Comparison of ENCODE assay signal across 10 cellular contexts in the genomic region with DNA sequence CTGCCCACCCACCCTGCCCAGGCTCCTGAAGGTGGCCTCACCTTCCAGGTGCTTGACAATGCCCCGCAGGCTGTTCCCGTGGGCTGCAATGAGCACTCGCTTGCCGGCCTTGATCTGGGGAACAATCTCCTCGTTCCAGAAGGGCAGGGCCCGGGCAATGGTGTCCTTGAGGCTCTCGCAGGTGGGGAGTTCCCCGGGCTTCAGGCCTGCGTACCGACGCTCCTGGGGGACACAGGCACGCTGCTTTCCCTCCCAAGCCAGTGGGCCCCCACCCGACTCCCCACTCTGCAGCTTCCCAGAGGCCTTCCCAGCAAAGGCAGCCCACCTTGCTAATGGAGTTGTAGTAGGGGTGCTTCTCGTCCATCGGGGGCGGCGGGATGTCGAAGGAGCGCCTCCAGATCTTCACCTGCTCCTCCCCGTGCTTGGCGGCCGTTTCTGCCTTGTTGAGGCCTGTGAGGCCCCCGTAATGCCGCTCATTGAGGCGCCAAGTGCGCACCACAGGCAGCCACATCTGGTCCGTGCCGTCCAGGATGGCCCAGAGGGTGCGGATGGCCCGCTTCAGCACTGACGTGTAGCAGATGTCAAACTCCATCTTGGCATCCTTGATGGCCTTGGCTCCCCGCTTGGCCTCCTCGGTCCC. TPM values are rescaled to one million over a fixed set of nuclear protein-coding genes. Genes with fewer than 3 reads are reported as not detected.
DNase-seq lines count a peak whose midpoint lies in the region; ATAC-seq and TF ChIP-seq lines count a peak whose summit lies in the region.
"Had no signal": no experiment of that assay in that cellular context is flagged by ENCODE, and none has a peak within 500 bp of the region (broad histone marks: within the 10 kb centered on the region; RNA-seq: fewer than 3 reads in every experiment).

No MANE protein-coding gene starts in this region.

- H3K4me1 Mint-ChIP-seq in stimulated activated naive CD8-positive, alpha-beta T cell treated with anti-CD3 and anti-CD28 coated beads, Interleukin-15, amount 100 ng/mL, for 72 hours = peaks cover 39% of the 10 kb centered on the region

- no peaks in the 10 kb centered on the region for H3K27me3 Mint-ChIP-seq in stimulated activated naive CD8-positive, alpha-beta T cell treated with anti-CD3 and anti-CD28 coated beads, Interleukin-15, amount 100 ng/mL, for 72 hours

- H3K36me3 ChIP-seq in iPS-20b (ENCODE audit: insufficient read depth, low read depth, low read length) (peaks cover 24% of the 10 kb centered on the region), prostate gland (peaks cover 0 to 10% of the 10 kb centered on the region in 2 donors)
- H3K36me3 ChIP-seq: ovary had no signal

- peak; percentile 26 to 41 for DNase-seq in activated CD4-positive, alpha-beta T cell treated with anti-CD3 and anti-CD28 coated beads, Interleukin-2, amount 50 U/mL, for 48 hours
- DNase-seq in activated CD4-positive, alpha-beta T cell treated with anti-CD3 and anti-CD28 coated beads for 4 hours = no peak
- DNase-seq in activated CD8-positive, alpha-beta memory T cell treated with anti-CD3 and anti-CD28 coated beads, Interleukin-2, amount 50 U/mL, for 4 hours = peak; percentile 14
- DNase-seq in stimulated activated naive CD8-positive, alpha-beta T cell treated with anti-CD3 and anti-CD28 coated beads, Interleukin-15, amount 100 ng/mL, for 72 hours = no peak
- no peak for DNase-seq in prostate gland (ENCODE audit: low spot score)
- DNase-seq: brain microvascular endothelial cell had no signal

- peak; percentile 5 for ATAC-seq in stimulated activated naive CD8-positive, alpha-beta T cell treated with anti-CD3 and anti-CD28 coated beads, Interleukin-15, amount 100 ng/mL, for 72 hours
- ATAC-seq in HG03432 (IDR thresholded peaks at IDR 0.05; ENCODE audit: unreplicated experiment) (no peak), HG02678 (IDR thresholded peaks at IDR 0.05; ENCODE audit: unreplicated experiment) (no peak)

- H3K27ac Mint-ChIP-seq in stimulated activated naive CD8-positive, alpha-beta T cell treated with anti-CD3 and anti-CD28 coated beads, Interleukin-15, amount 100 ng/mL, for 72 hours = peak overlapping the region in 1 of 2 donors; percentile 55

- H3K4me3 ChIP-seq in iPS-20b (ENCODE audit: low read length) (peak overlapping the region; percentile 43; the same call in 1 of the 2 replicates), prostate gland (no peak overlapping the region)
- H3K4me3 ChIP-seq: ovary had no signal

- H3K27me3 ChIP-seq in iPS-20b (ENCODE audit: insufficient read depth, low read length) (peaks cover 27% of the 10 kb centered on the region; the same call in 1 of the 2 replicates), prostate gland (replicated peaks; ENCODE audit: insufficient read depth) (no peaks in the 10 kb centered on the region)
- H3K27me3 ChIP-seq: brain microvascular endothelial cell, ovary had no signal

- intact Hi-C loops in prostate gland (cut with DNase I) = no loop called here

- WGBS in prostate gland = 20% methylated on average over 32 of the region's 33 CpGs

- peak overlapping the region in 1 of 2 donors; percentile 3 for H3K4me3 Mint-ChIP-seq in stimulated activated naive CD8-positive, alpha-beta T cell treated with anti-CD3 and anti-CD28 coated beads, Interleukin-15, amount 100 ng/mL, for 72 hours

- H3K27ac ChIP-seq in iPS-20b (ENCODE audit: low read length) = no peak overlapping the region
- H3K27ac ChIP-seq in prostate gland = no peak overlapping the region
- H3K27ac ChIP-seq: brain microvascular endothelial cell, ovary had no signal

- TF ChIP-seq POLR2A in prostate gland (IDR thresholded peaks at IDR 0.05) = no peak

- TF ChIP-seq CTCF in prostate gland (IDR thresholded peaks at IDR 0.05) = no peak

- no peak overlapping the region; the same call in 1 of the 2 replicates for H3K9ac ChIP-seq in iPS-20b (ENCODE audit: low read depth, low read length)

- H3K4me1 ChIP-seq in iPS-20b (ENCODE audit: insufficient read depth, low read length) (peaks cover 13% of the 10 kb centered on the region; the same call in 1 of the 2 replicates), prostate gland (replicated peaks) (no peaks in the 10 kb centered on the region)

- H3K9me3 Mint-ChIP-seq in stimulated activated naive CD8-positive, alpha-beta T cell treated with anti-CD3 and anti-CD28 coated beads, Interleukin-15, amount 100 ng/mL, for 72 hours = no peaks in the 10 kb centered on the region

- no peaks in the 10 kb centered on the region for H3K9me3 ChIP-seq in iPS-20b (ENCODE audit: insufficient read depth, low read depth, low read length)
- no peaks in the 10 kb centered on the region for H3K9me3 ChIP-seq in prostate gland
- H3K9me3 ChIP-seq: ovary had no signal

RNA-seq across cellular contexts. Expression of gene PGAM2, which starts 0.5 kb away (rescaled TPM):
- 1 to 10 TPM in 1 of 2 donors, not detected in 1; 9.7 TPM for total RNA-seq in prostate gland

RNA-seq across cellular contexts. Expression of gene POLM, which starts 17.4 kb away (rescaled TPM):
- total RNA-seq in prostate gland = 10 to 100 TPM; 63.7 to 80.7 TPM

RNA-seq across cellular contexts. Expression of gene DBNL, which starts 20.4 kb away (rescaled TPM):
- 100 to 1,000 TPM; 118 to 120 TPM for total RNA-seq in prostate gland

RNA-seq across cellular contexts. Expression of gene AEBP1, which starts 39.2 kb away (rescaled TPM):
- total RNA-seq in prostate gland = 100 to 1,000 TPM in 1 of 2 donors, 10 to 100 TPM in 1; 40.4 to 219 TPM

RNA-seq across cellular contexts. Expression of gene POLD2, which starts 58.4 kb away (rescaled TPM):
- total RNA-seq in prostate gland = 10 to 100 TPM; 53.1 to 65.9 TPM

Comparison
In these comparisons a context has a peak if more than half of its experiments do, and no peak if none do; other contexts are left out.
1. DNase-seq: peak in activated CD4-positive, alpha-beta T cell treated with anti-CD3 and anti-CD28 coated beads, Interleukin-2, amount 50 U/mL, for 48 hours (2 of 2) and activated CD8-positive, alpha-beta memory T cell treated with anti-CD3 and anti-CD28 coated beads, Interleukin-2, amount 50 U/mL, for 4 hours (single experiment); none in activated CD4-positive, alpha-beta T cell treated with anti-CD3 and anti-CD28 coated beads for 4 hours (0 of 2), stimulated activated naive CD8-positive, alpha-beta T cell treated with anti-CD3 and anti-CD28 coated beads, Interleukin-15, amount 100 ng/mL, for 72 hours (0 of 2) and prostate gland (single experiment).